Comparison of ENCODE assay signal across 21 cellular contexts in the genomic region with DNA sequence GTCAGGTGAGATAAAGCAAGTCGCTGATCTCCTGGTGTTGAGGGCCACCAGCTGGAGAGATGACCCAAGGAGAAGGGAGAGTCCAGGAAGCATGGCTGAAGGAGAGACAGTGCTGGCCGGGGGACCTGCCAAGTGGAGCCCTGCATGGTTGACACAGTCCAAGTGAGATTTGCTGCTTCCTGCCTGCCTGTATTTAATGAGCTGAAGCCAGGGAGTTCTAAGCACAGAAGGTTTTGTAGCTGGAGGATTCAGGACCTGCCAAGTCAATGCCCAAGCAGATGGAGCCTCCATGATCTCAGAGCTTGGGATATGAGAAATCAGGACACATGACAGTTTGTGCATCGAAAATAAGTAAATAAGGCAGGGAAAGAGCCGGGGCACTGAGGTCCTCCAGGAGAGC.
A peak's percentile ranks its signal among the peaks of the same experiment; 100 is the strongest.
DNase-seq lines count a peak whose midpoint lies in the region; ATAC-seq, FAIRE-seq and TF ChIP-seq lines count a peak whose summit lies in the region.
"Had no signal": no experiment of that assay in that cellular context is flagged by ENCODE, and none has a peak within 500 bp of the region (broad histone marks: within the 10 kb centered on the region; RNA-seq: fewer than 3 reads in every experiment).

No MANE protein-coding gene starts in this region.

- peaks cover 11% of the 10 kb centered on the region for H3K4me1 ChIP-seq in endodermal cell (ENCODE audit: control insufficient read depth, insufficient read depth, low read length)
- H3K4me1 ChIP-seq: BLaER1, Peyer's patch, SJCRH30 had no signal

- H3K9me3 ChIP-seq in MG63, result no peaks in the 10 kb centered on the region
- no peaks in the 10 kb centered on the region for H3K9me3 ChIP-seq in T-helper 17 cell (ENCODE audit: control insufficient read depth, low read length, poor library complexity, severe bottlenecking)
- no peaks in the 10 kb centered on the region for H3K9me3 ChIP-seq in endodermal cell (ENCODE audit: control insufficient read depth, low read length)
- H3K9me3 ChIP-seq: BLaER1, Peyer's patch, SJCRH30 had no signal

- H3K4me1 Mint-ChIP-seq in T-helper 17 cell (peaks cover 6% of the 10 kb centered on the region), endodermal cell (peaks cover 19% of the 10 kb centered on the region)

- no peak for ATAC-seq in T-helper 17 cell
- ATAC-seq in GM21717 (IDR thresholded peaks at IDR 0.05; ENCODE audit: unreplicated experiment), result no peak

- H3K36me3 ChIP-seq in MG63 (no peaks in the 10 kb centered on the region), endodermal cell (ENCODE audit: control insufficient read depth, insufficient read depth, low read length) (no peaks in the 10 kb centered on the region)
- H3K36me3 ChIP-seq: Peyer's patch, SJCRH30 had no signal

- no peak for FAIRE-seq in frontal cortex (lab: Jason Lieb, UNC)
- FAIRE-seq: GM12891 had no signal

- TF ChIP-seq CTCF in endodermal cell (conservative IDR thresholded peaks at IDR 0.05), result no peak

- no peak overlapping the region for H3K4me3 Mint-ChIP-seq in T-helper 17 cell
- no peak overlapping the region for H3K4me3 Mint-ChIP-seq in endodermal cell
- H3K4me3 Mint-ChIP-seq: CD4-positive, alpha-beta T cell had no signal

- peaks cover 9% of the 10 kb centered on the region for H3K27me3 Mint-ChIP-seq in T-helper 17 cell
- H3K27me3 Mint-ChIP-seq in endodermal cell (ENCODE audit: insufficient read depth), result peaks cover 7% of the 10 kb centered on the region
- H3K27me3 Mint-ChIP-seq: CD4-positive, alpha-beta T cell had no signal

- H3K27ac ChIP-seq in endodermal cell (ENCODE audit: low read depth, low read length), result no peak overlapping the region
- H3K27ac ChIP-seq: BLaER1, Peyer's patch, SJCRH30 had no signal

- WGBS in endodermal cell (ENCODE audit: insufficient coverage in 1 of 2, insufficient read length in 1 of 2), 2 experiments, result 92 to 96% methylated on average over 4 of the region's 4 CpGs

- peak; percentile 23 for DNase-seq in MG63
- DNase-seq in T-helper 17 cell, result no peak
- peak; percentile 40 for DNase-seq in endodermal cell
- peak; percentile 11 for DNase-seq in occipital lobe (lab: John Stamatoyannopoulos, UW)
- DNase-seq in frontal cortex (ENCODE audit: low spot score in 2 of 2), result no peak
- DNase-seq in NCI-H1048 (lab: John Stamatoyannopoulos, UW), result no peak
- DNase-seq: CD4-positive, alpha-beta T cell; COR-L47; DND-41; H7; KG1; NCI-H1105 treated with DMSO at 0.1 percent for 48 hours; NCI-H1930; NCI-H2227 treated with DMSO at 0.1 percent for 48 hours; NCI-H524; NCI-H774; Peyer's patch; SJCRH30 had no signal

- H3K36me3 Mint-ChIP-seq in T-helper 17 cell (ENCODE audit: low read depth) (peaks cover 2% of the 10 kb centered on the region), endodermal cell (ENCODE audit: low read depth) (no peaks in the 10 kb centered on the region)

- no peaks in the 10 kb centered on the region for H3K27me3 ChIP-seq in MG63
- peaks cover 4% of the 10 kb centered on the region for H3K27me3 ChIP-seq in endodermal cell (ENCODE audit: control insufficient read depth, insufficient read depth, low read length, poor library complexity, severe bottlenecking)
- H3K27me3 ChIP-seq: BLaER1, Peyer's patch had no signal

- H3K9me3 Mint-ChIP-seq in endodermal cell, result no peaks in the 10 kb centered on the region
- H3K9me3 Mint-ChIP-seq: CD4-positive, alpha-beta T cell had no signal

- H3K27ac Mint-ChIP-seq in T-helper 17 cell (peak overlapping the region; percentile 70), endodermal cell (no peak overlapping the region)
- H3K27ac Mint-ChIP-seq: CD4-positive, alpha-beta T cell had no signal

- H3K9ac ChIP-seq in endodermal cell (ENCODE audit: extremely low read depth, low read length, poor library complexity, severe bottlenecking), result no peak overlapping the region
- H3K9ac ChIP-seq: BLaER1 had no signal

- H3K4me3 ChIP-seq in MG63 (no peak overlapping the region), endodermal cell (ENCODE audit: low read length) (no peak overlapping the region)
- H3K4me3 ChIP-seq: BLaER1, Peyer's patch, SJCRH30 had no signal

Comparison
In these comparisons a context has a peak if more than half of its experiments do, and no peak if none do; other contexts are left out.
1. DNase-seq: peak in MG63 (single experiment), endodermal cell (single experiment) and occipital lobe (single experiment); none in T-helper 17 cell (0 of 3), frontal cortex (0 of 2) and NCI-H1048 (single experiment).